23 cellular contexts compared by ENCODE assay signal in genomic region chr2:29192526-29192925, GRCh38.
A peak's percentile ranks its signal among the peaks of the same experiment; 100 is the strongest.
DNase-seq lines count a peak whose midpoint lies in the region; ATAC-seq and TF ChIP-seq lines count a peak whose summit lies in the region.
"Had no signal": no experiment of that assay in that cellular context is flagged by ENCODE, and none has a peak within 500 bp of the region (broad histone marks: within the 10 kb centered on the region; RNA-seq: fewer than 3 reads in every experiment).

No MANE protein-coding gene starts in this region.

- no peaks in the 10 kb centered on the region for H4K20me1 ChIP-seq in smooth muscle cell (ENCODE audit: low read depth)

- peak overlapping the region; percentile 11 for H3K27ac Mint-ChIP-seq in chondrocyte (ENCODE audit: unreplicated experiment)
- H3K27ac Mint-ChIP-seq: activated CD4-positive, alpha-beta memory T cell treated with anti-CD3 and anti-CD28 coated beads, Interleukin-2, amount 10 ng/mL, durations not matched to agents 7 days and 5 days; brain; CD8-positive, alpha-beta T cell; IgD-negative memory B cell; natural killer cell treated with Interleukin-12 subunit alpha and Interleukin-12 subunit beta and Interleukin-15 and Interleukin-18, amount 100 ng/mL, for 72 hours; T-cell had no signal

- no peaks in the 10 kb centered on the region for H3F3A ChIP-seq in smooth muscle cell (ENCODE audit: low read depth)

- H3K4me3 Mint-ChIP-seq in chondrocyte (ENCODE audit: unreplicated experiment) = no peak overlapping the region
- H3K4me3 Mint-ChIP-seq: activated CD4-positive, alpha-beta memory T cell treated with anti-CD3 and anti-CD28 coated beads, Interleukin-2, amount 10 ng/mL, durations not matched to agents 7 days and 5 days; brain; CD8-positive, alpha-beta T cell; IgD-negative memory B cell; natural killer cell treated with Interleukin-12 subunit alpha and Interleukin-12 subunit beta and Interleukin-15 and Interleukin-18, amount 100 ng/mL, for 72 hours; T-cell had no signal

- H3K4me2 ChIP-seq in smooth muscle cell = peak overlapping the region; percentile 13

- peak overlapping the region; percentile 50 for H3K27ac ChIP-seq in smooth muscle cell (ENCODE audit: low read depth)
- H3K27ac ChIP-seq: parathyroid adenoma, right atrium auricular region had no signal

- no peaks in the 10 kb centered on the region for H3K27me3 ChIP-seq in smooth muscle cell (ENCODE audit: low read depth)
- H3K27me3 ChIP-seq: right atrium auricular region had no signal

- H2AFZ ChIP-seq in smooth muscle cell (ENCODE audit: low read depth) = no peak overlapping the region
- H2AFZ ChIP-seq: parathyroid adenoma had no signal

- H3K4me1 Mint-ChIP-seq in chondrocyte (ENCODE audit: low read depth) = peaks cover 12% of the 10 kb centered on the region
- H3K4me1 Mint-ChIP-seq: activated CD4-positive, alpha-beta memory T cell treated with anti-CD3 and anti-CD28 coated beads, Interleukin-2, amount 10 ng/mL, durations not matched to agents 7 days and 5 days had no signal

- DNase-seq in EL (peak; percentile 75), LHCN-M2 (ENCODE audit: low read depth) (peak; percentile 32), chondrocyte (ENCODE audit: low spot score) (no peak), smooth muscle cell (lab: John Stamatoyannopoulos, UW; ENCODE audit: unreplicated experiment) (no peak), ureter (ENCODE audit: low spot score) (no peak)
- DNase-seq: activated CD4-positive, alpha-beta memory T cell treated with anti-CD3 and anti-CD28 coated beads, Interleukin-2, amount 10 ng/mL, durations not matched to agents 7 days and 5 days; CD8-positive, alpha-beta T cell; effector memory CD4-positive, alpha-beta T cell; islet precursor cell; NCI-H1436 treated with DMSO at 0.1 percent for 48 hours; NCI-H2107; OCI-M1; SHP77; stimulated activated naive CD8-positive, alpha-beta T cell treated with anti-CD3 and anti-CD28 coated beads, Interleukin-15, Interleukin-2, amounts not matched to agents 100 U/mL and 50 U/mL, for 24 hours; T-cell had no signal

- no peaks in the 10 kb centered on the region for H3K4me1 ChIP-seq in smooth muscle cell (ENCODE audit: low read depth)
- H3K4me1 ChIP-seq: parathyroid adenoma, right atrium auricular region had no signal

- WGBS in smooth muscle cell (ENCODE audit: low lambda C conversion rate) = 25% methylated on average over 3 of the region's 3 CpGs

- no peaks in the 10 kb centered on the region for H3K79me2 ChIP-seq in smooth muscle cell (ENCODE audit: low read depth)
- H3K79me2 ChIP-seq: parathyroid adenoma had no signal

- H3K4me3 ChIP-seq in smooth muscle cell = no peak overlapping the region
- H3K4me3 ChIP-seq: right atrium auricular region had no signal

- H3K9ac ChIP-seq in smooth muscle cell (ENCODE audit: low read depth) = no peak overlapping the region
- H3K9ac ChIP-seq: parathyroid adenoma had no signal

- TF ChIP-seq CTCF in chondrocyte (IDR thresholded peaks at IDR 0.05) (no peak), smooth muscle cell (IDR thresholded peaks at IDR 0.05; ENCODE audit: borderline replicate concordance, insufficient read depth, poor library complexity, severe bottlenecking) (no peak)

- peaks cover 2% of the 10 kb centered on the region for H3K9me3 Mint-ChIP-seq in chondrocyte (ENCODE audit: low read depth)
- H3K9me3 Mint-ChIP-seq: IgD-negative memory B cell; natural killer cell treated with Interleukin-12 subunit alpha and Interleukin-12 subunit beta and Interleukin-15 and Interleukin-18, amount 100 ng/mL, for 72 hours had no signal

- H3K9me3 ChIP-seq in smooth muscle cell (replicated peaks; ENCODE audit: low read depth) = no peaks in the 10 kb centered on the region
- H3K9me3 ChIP-seq: right atrium auricular region had no signal

- no peaks in the 10 kb centered on the region for H3K36me3 ChIP-seq in smooth muscle cell (ENCODE audit: low read depth)

- no peak for ATAC-seq in GM21723 (IDR thresholded peaks at IDR 0.05; ENCODE audit: unreplicated experiment)
- no peak for ATAC-seq in HG03469 (IDR thresholded peaks at IDR 0.05; ENCODE audit: unreplicated experiment)
- ATAC-seq: CD8-positive, alpha-beta T cell; esophagus mucosa; natural killer cell treated with Interleukin-12 subunit alpha and Interleukin-12 subunit beta and Interleukin-15 and Interleukin-18, amount 100 ng/mL, for 72 hours; stimulated activated naive CD8-positive, alpha-beta T cell treated with anti-CD3 and anti-CD28 coated beads, Interleukin-15, Interleukin-2, amounts not matched to agents 100 U/mL and 50 U/mL, for 24 hours; T-cell had no signal

- no peaks in the 10 kb centered on the region for H3K27me3 Mint-ChIP-seq in chondrocyte (ENCODE audit: low read depth)
- H3K27me3 Mint-ChIP-seq: activated CD4-positive, alpha-beta memory T cell treated with anti-CD3 and anti-CD28 coated beads, Interleukin-2, amount 10 ng/mL, durations not matched to agents 7 days and 5 days; natural killer cell treated with Interleukin-12 subunit alpha and Interleukin-12 subunit beta and Interleukin-15 and Interleukin-18, amount 100 ng/mL, for 72 hours; T-cell had no signal

- peaks cover 3% of the 10 kb centered on the region for H3K36me3 Mint-ChIP-seq in chondrocyte (ENCODE audit: low read depth)

Comparison
In these comparisons a context has a peak if more than half of its experiments do, and no peak if none do; other contexts are left out.
1. DNase-seq: peak in EL (single experiment) and LHCN-M2 (single experiment); none in chondrocyte (single experiment), smooth muscle cell (single experiment) and ureter (single experiment).